In the genomic region with DNA sequence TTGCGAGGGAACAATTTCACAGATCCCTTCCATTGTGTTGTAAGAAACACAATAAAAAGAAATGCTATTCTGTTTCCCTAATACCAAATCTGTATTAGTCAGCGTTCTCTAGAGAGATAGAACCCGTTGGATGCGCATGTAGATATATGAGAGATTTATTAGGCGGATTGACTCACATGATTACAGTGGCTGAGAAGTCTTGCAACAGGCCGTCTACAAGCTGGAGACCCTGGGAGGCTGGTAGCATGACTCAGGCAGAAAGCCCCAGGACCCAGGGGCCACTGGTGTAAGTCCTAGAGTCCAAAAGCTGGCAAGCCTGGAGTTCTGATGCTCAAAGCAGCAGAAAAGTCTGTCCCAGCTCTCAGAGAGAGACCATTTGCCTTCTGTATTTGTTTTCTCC, we compare ENCODE assay signal across 18 cellular contexts. TPM values are rescaled to one million over a fixed set of nuclear protein-coding genes. Genes with fewer than 3 reads are reported as not detected.
DNase-seq lines count a peak whose midpoint lies in the region; ATAC-seq and TF ChIP-seq lines count a peak whose summit lies in the region.
"Had no signal": no experiment of that assay in that cellular context is flagged by ENCODE, and none has a peak within 500 bp of the region (broad histone marks: within the 10 kb centered on the region; RNA-seq: fewer than 3 reads in every experiment).

No MANE protein-coding gene starts in this region.

- no peak for TF ChIP-seq EP300 in transverse colon (IDR thresholded peaks at IDR 0.05; ENCODE audit: low read depth)

- no peak overlapping the region for H3K4me2 ChIP-seq in GM23248 (ENCODE audit: unreplicated experiment)

- POLR2A ChIA-PET in activated CD8-positive, alpha-beta T cell treated with anti-CD3 and anti-CD28 coated beads for 36 hours (lab: Charles Lee): no interaction called here

- no peak overlapping the region for H3K27ac Mint-ChIP-seq in activated CD8-positive, alpha-beta T cell treated with anti-CD3 and anti-CD28 coated beads for 36 hours
- no peak overlapping the region for H3K27ac Mint-ChIP-seq in endothelial cell (ENCODE audit: unreplicated experiment)
- H3K27ac Mint-ChIP-seq: activated CD8-positive, alpha-beta memory T cell treated with anti-CD3 and anti-CD28 coated beads, Interleukin-2, amount 10 ng/mL, durations not matched to agents 7 days and 5 days; CD8-positive, alpha-beta memory T cell; WTC11 had no signal

- no peaks in the 10 kb centered on the region for H3K79me2 ChIP-seq in GM23248 (ENCODE audit: insufficient read depth)
- H3K79me2 ChIP-seq: parathyroid adenoma had no signal

- H3K27ac ChIP-seq in GM23248 (peak overlapping the region; percentile 60), transverse colon (peak overlapping the region; percentile 5 to 39 (median 12))
- H3K27ac ChIP-seq: breast epithelium, parathyroid adenoma had no signal

- peak overlapping the region; percentile 32; the same call in 1 of the 2 replicates for H3K9ac ChIP-seq in GM23248
- H3K9ac ChIP-seq: parathyroid adenoma had no signal

- no peaks in the 10 kb centered on the region for H3K9me3 ChIP-seq in GM23248 (ENCODE audit: low read depth)
- H3K9me3 ChIP-seq in transverse colon: no peaks in the 10 kb centered on the region
- H3K9me3 ChIP-seq: breast epithelium had no signal

- no peaks in the 10 kb centered on the region for H3K9me2 ChIP-seq in GM23248 (ENCODE audit: insufficient read depth)

- intact Hi-C loops in transverse colon (cut with DNase I; ENCODE audit: low total_unique reads): no loop called here
- intact Hi-C loops in activated CD8-positive, alpha-beta T cell treated with anti-CD3 and anti-CD28 coated beads for 36 hours (cut with micrococcal nuclease): no loop called here

- H3K4me1 ChIP-seq in GM23248 (ENCODE audit: insufficient read depth) (peaks cover 9% of the 10 kb centered on the region), transverse colon (peaks cover 0 to 12% (median 0%) of the 10 kb centered on the region in 4 donors)
- H3K4me1 ChIP-seq: breast epithelium, parathyroid adenoma had no signal

- H4K20me1 ChIP-seq in GM23248 (ENCODE audit: insufficient read depth): no peaks in the 10 kb centered on the region

- no peak overlapping the region for H2AFZ ChIP-seq in GM23248

- no peak for TF ChIP-seq POLR2A in transverse colon (IDR thresholded peaks at IDR 0.05)

- no peaks in the 10 kb centered on the region for H3K27me3 Mint-ChIP-seq in activated CD8-positive, alpha-beta T cell treated with anti-CD3 and anti-CD28 coated beads for 36 hours
- H3K27me3 Mint-ChIP-seq in endothelial cell (ENCODE audit: unreplicated experiment): peaks cover 3% of the 10 kb centered on the region

- H3K27me3 ChIP-seq in GM23248 (replicated peaks; ENCODE audit: insufficient read depth) (no peaks in the 10 kb centered on the region), transverse colon (no peaks in the 10 kb centered on the region)
- H3K27me3 ChIP-seq: breast epithelium had no signal

- DNase-seq in GM23248 (peak; percentile 94), amniotic epithelial cell (ENCODE audit: low read depth) (peak; percentile 99), kidney tubule cell (ENCODE audit: low spot score) (peak; percentile 6), transverse colon (no peak), endothelial cell (ENCODE audit: low spot score) (no peak)
- DNase-seq in activated CD8-positive, alpha-beta T cell treated with anti-CD3 and anti-CD28 coated beads for 36 hours: no peak
- DNase-seq: activated CD8-positive, alpha-beta memory T cell treated with anti-CD3 and anti-CD28 coated beads, Interleukin-2, amount 10 ng/mL, durations not matched to agents 7 days and 5 days; activated naive CD4-positive, alpha-beta T cell treated with Interleukin-2 at 50 U/mL for 16 hours; CD8-positive, alpha-beta memory T cell; effector CD8-positive, alpha-beta T cell; KBM-7; NCI-H526 had no signal

- CTCF ChIA-PET in activated CD8-positive, alpha-beta T cell treated with anti-CD3 and anti-CD28 coated beads for 36 hours (lab: Charles Lee): no interaction called here

- H3K4me3 ChIP-seq in GM23248 (no peak overlapping the region), transverse colon (no peak overlapping the region)
- H3K4me3 ChIP-seq: breast epithelium had no signal

- TF ChIP-seq CTCF in transverse colon (IDR thresholded peaks at IDR 0.05): no peak
- TF ChIP-seq CTCF in activated CD8-positive, alpha-beta T cell treated with anti-CD3 and anti-CD28 coated beads for 36 hours (IDR thresholded peaks at IDR 0.05): no peak
- TF ChIP-seq CTCF in endothelial cell (IDR thresholded peaks at IDR 0.05; ENCODE audit: unreplicated experiment): no peak

- in situ Hi-C loops in GM23248 (cut with MboI) (no loop called here), transverse colon (cut with MboI; ENCODE audit: low pct_ligation_motif_present in 1 of 4, low pct_unique_long_range_greater_than_20kb in 1 of 4, low sequenced_read_pairs in 3 of 4) (no loop called here)

- H3F3A ChIP-seq in GM23248 (ENCODE audit: insufficient read depth): peaks cover 17% of the 10 kb centered on the region; the same call in 1 of the 2 replicates

- H3K36me3 ChIP-seq in GM23248 (ENCODE audit: low read depth): no peaks in the 10 kb centered on the region
- no peaks in the 10 kb centered on the region for H3K36me3 ChIP-seq in transverse colon
- H3K36me3 ChIP-seq: breast epithelium had no signal

- H3K36me3 Mint-ChIP-seq in activated CD8-positive, alpha-beta T cell treated with anti-CD3 and anti-CD28 coated beads for 36 hours (ENCODE audit: low read depth): no peaks in the 10 kb centered on the region
- no peaks in the 10 kb centered on the region for H3K36me3 Mint-ChIP-seq in endothelial cell (ENCODE audit: low read depth, unreplicated experiment)
- H3K36me3 Mint-ChIP-seq: activated CD8-positive, alpha-beta memory T cell treated with anti-CD3 and anti-CD28 coated beads, Interleukin-2, amount 10 ng/mL, durations not matched to agents 7 days and 5 days; WTC11 had no signal

- ATAC-seq in activated CD8-positive, alpha-beta T cell treated with anti-CD3 and anti-CD28 coated beads for 36 hours: no peak
- ATAC-seq in HG02798 (IDR thresholded peaks at IDR 0.05; ENCODE audit: poor library complexity, unreplicated experiment): no peak
- ATAC-seq: activated CD8-positive, alpha-beta memory T cell treated with anti-CD3 and anti-CD28 coated beads, Interleukin-2, amount 10 ng/mL, durations not matched to agents 7 days and 5 days; WTC11 had no signal

- H3K9me3 Mint-ChIP-seq in activated CD8-positive, alpha-beta T cell treated with anti-CD3 and anti-CD28 coated beads for 36 hours: no peaks in the 10 kb centered on the region
- H3K9me3 Mint-ChIP-seq in endothelial cell (ENCODE audit: unreplicated experiment): no peaks in the 10 kb centered on the region
- H3K9me3 Mint-ChIP-seq: WTC11 had no signal

- no peak overlapping the region for H3K4me3 Mint-ChIP-seq in activated CD8-positive, alpha-beta T cell treated with anti-CD3 and anti-CD28 coated beads for 36 hours
- no peak overlapping the region for H3K4me3 Mint-ChIP-seq in endothelial cell (ENCODE audit: unreplicated experiment)
- H3K4me3 Mint-ChIP-seq: activated CD8-positive, alpha-beta memory T cell treated with anti-CD3 and anti-CD28 coated beads, Interleukin-2, amount 10 ng/mL, durations not matched to agents 7 days and 5 days; CD8-positive, alpha-beta memory T cell; WTC11 had no signal

- no peaks in the 10 kb centered on the region for H3K4me1 Mint-ChIP-seq in activated CD8-positive, alpha-beta T cell treated with anti-CD3 and anti-CD28 coated beads for 36 hours (ENCODE audit: low read depth)
- peaks cover 9% of the 10 kb centered on the region for H3K4me1 Mint-ChIP-seq in endothelial cell (ENCODE audit: unreplicated experiment)
- H3K4me1 Mint-ChIP-seq: CD8-positive, alpha-beta memory T cell had no signal

- 20 to 28% methylated on average over 6 of the region's 6 CpGs for WGBS in GM23248 (ENCODE audit: low coverage in 1 of 2, low lambda C conversion rate in 2 of 2, missing lambda C conversion rate in 2 of 2), 2 experiments
- 70 to 86% methylated on average over 4 to 6 of the region's 6 CpGs for WGBS in transverse colon (ENCODE audit: low coverage in 1 of 2), 2 donors

RNA-seq across cellular contexts. Expression of gene IL17B, which starts 18.4 kb away (rescaled TPM):
- not detected in 2 replicates for total RNA-seq in GM23248 (2014; rRNA removed; shearing (Covaris generic))
- 0.29 and 0.43 TPM in 2 replicates for polyA plus RNA-seq in GM23248 (2016; fragmentation: Nextera tagmentation; extraction: Ambion mirVana)
- total RNA-seq in transverse colon: not detected
- not detected for total RNA-seq in activated CD8-positive, alpha-beta T cell treated with anti-CD3 and anti-CD28 coated beads for 36 hours
- total RNA-seq in endothelial cell (ENCODE audit: unreplicated experiment): not detected
- total RNA-seq: activated CD8-positive, alpha-beta memory T cell treated with anti-CD3 and anti-CD28 coated beads, Interleukin-2, amount 10 ng/mL, durations not matched to agents 7 days and 5 days; CD8-positive, alpha-beta memory T cell; glomerular endothelial cell; mononuclear cell; WTC11 had no signal
- polyA plus RNA-seq: CD8-positive, alpha-beta memory T cell had no signal

RNA-seq across cellular contexts. Expression of gene PCYOX1L, which starts 39.7 kb away (rescaled TPM):
- 10.7 and 12.6 TPM in 2 replicates for total RNA-seq in GM23248 (2014; rRNA removed; shearing (Covaris generic))
- polyA plus RNA-seq in GM23248 (2016; fragmentation: Nextera tagmentation; extraction: Ambion mirVana): 10.4 and 10.5 TPM in 2 replicates
- total RNA-seq in transverse colon: 1 to 10 TPM in 3 of 4 donors, under 1 TPM in 1; 0.75 to 5.4 (median 2.8) TPM
- total RNA-seq in activated CD8-positive, alpha-beta T cell treated with anti-CD3 and anti-CD28 coated beads for 36 hours: 10 to 100 TPM; 19.7 to 21.2 TPM
- 18.3 TPM for total RNA-seq in endothelial cell (ENCODE audit: unreplicated experiment)

RNA-seq across cellular contexts. Expression of gene GRPEL2, which starts 52.2 kb away (rescaled TPM):
- total RNA-seq in GM23248 (2014; rRNA removed; shearing (Covaris generic)): 26.3 and 27.0 TPM in 2 replicates
- polyA plus RNA-seq in GM23248 (2016; fragmentation: Nextera tagmentation; extraction: Ambion mirVana): 17.0 and 19.5 TPM in 2 replicates
- total RNA-seq in transverse colon: 10 to 100 TPM in 1 of 4 donors, 1 to 10 TPM in 3; 2.2 to 10.6 (median 6.4) TPM
- total RNA-seq in activated CD8-positive, alpha-beta T cell treated with anti-CD3 and anti-CD28 coated beads for 36 hours: 10 to 100 TPM; 31.0 to 31.1 TPM
- total RNA-seq in endothelial cell (ENCODE audit: unreplicated experiment): 51.1 TPM

Comparison
In these comparisons a context has a peak if more than half of its experiments do, and no peak if none do; other contexts are left out.
1. DNase-seq: peak in GM23248 (single experiment), amniotic epithelial cell (single experiment) and kidney tubule cell (single experiment); none in transverse colon (single experiment), activated CD8-positive, alpha-beta T cell treated with anti-CD3 and anti-CD28 coated beads for 36 hours (single experiment) and endothelial cell (single experiment).